Comparison of ENCODE assay signal across 1 cellular context in genomic region chr1:17668638-17669175, GRCh38.
TF ChIP-seq lines count a peak whose summit lies in the region.

No MANE protein-coding gene starts in this region.

TF ChIP-seq in WTC11, 78 proteins besides CTCF, POLR2A, EP300 and RAD21 (continued from another document):
- TF ChIP-seq ZBTB43 (CRISPR knock-in tag; IDR thresholded peaks at IDR 0.05), result no peak
- TF ChIP-seq NFYB (CRISPR knock-in tag; conservative IDR thresholded peaks at IDR 0.05; ENCODE audit: low read depth), result no peak
- TF ChIP-seq, protein P1, sequence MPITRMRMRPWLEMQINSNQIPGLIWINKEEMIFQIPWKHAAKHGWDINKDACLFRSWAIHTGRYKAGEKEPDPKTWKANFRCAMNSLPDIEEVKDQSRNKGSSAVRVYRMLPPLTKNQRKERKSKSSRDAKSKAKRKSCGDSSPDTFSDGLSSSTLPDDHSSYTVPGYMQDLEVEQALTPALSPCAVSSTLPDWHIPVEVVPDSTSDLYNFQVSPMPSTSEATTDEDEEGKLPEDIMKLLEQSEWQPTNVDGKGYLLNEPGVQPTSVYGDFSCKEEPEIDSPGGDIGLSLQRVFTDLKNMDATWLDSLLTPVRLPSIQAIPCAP (CRISPR knock-in tag; IDR thresholded peaks at IDR 0.05), result no peak
